ENCODE assay signal across 10 cellular contexts in the genomic region with DNA sequence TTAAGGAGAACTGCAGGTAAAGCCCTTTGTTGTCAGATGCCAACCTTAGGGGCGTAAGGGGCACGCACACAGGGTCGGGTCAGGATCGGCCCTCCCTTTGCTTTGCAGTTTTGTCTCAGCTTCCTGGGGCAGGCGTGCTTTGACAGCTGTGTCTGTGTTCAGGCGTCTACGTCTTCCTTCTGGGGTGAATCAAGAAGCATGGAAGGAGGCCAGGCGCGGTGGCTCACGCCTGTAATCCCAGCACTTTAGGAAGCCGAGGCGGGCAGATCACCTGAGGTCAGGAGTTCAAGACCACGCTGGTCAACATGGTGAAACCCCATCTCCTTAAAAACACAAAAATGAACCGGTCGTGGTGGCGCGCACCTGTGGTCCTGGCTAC. TPM values are rescaled to one million over a fixed set of nuclear protein-coding genes. Genes with fewer than 3 reads are reported as not detected.
DNase-seq lines count a peak whose midpoint lies in the region; ATAC-seq, FAIRE-seq and TF ChIP-seq lines count a peak whose summit lies in the region.
"Had no signal": no experiment of that assay in that cellular context is flagged by ENCODE, and none has a peak within 500 bp of the region (broad histone marks: within the 10 kb centered on the region; RNA-seq: fewer than 3 reads in every experiment).

No MANE protein-coding gene starts in this region.

- H3K27ac ChIP-seq in HepG2 (ENCODE audit: extremely low read length, insufficient read depth, low read length) (peak overlapping the region; percentile 81), suprapubic skin (no peak overlapping the region), vagina (no peak overlapping the region)
- H3K27ac ChIP-seq: pancreas had no signal

- no peaks in the 10 kb centered on the region for H3K9me3 ChIP-seq in HepG2 (ENCODE audit: low read length)
- H3K9me3 ChIP-seq in suprapubic skin: no peaks in the 10 kb centered on the region
- no peaks in the 10 kb centered on the region for H3K9me3 ChIP-seq in vagina
- H3K9me3 ChIP-seq: pancreas had no signal

- H3K9me3 Mint-ChIP-seq in activated naive CD8-positive, alpha-beta T cell treated with anti-CD3 and anti-CD28 coated beads for 36 hours: peaks cover 3% of the 10 kb centered on the region

- H3K36me3 ChIP-seq in HepG2 (replicated peaks in 1 of 2; ENCODE audit: control insufficient read depth in 1 of 2, insufficient read depth in 2 of 2, low read length in 2 of 2) (peaks cover 26 to 62% of the 10 kb centered on the region in 2 experiments), suprapubic skin (peaks cover 56% of the 10 kb centered on the region), vagina (peaks cover 4 to 33% of the 10 kb centered on the region in 2 donors)

- peaks cover 10% of the 10 kb centered on the region; the same call in 1 of the 2 replicates for H4K20me1 ChIP-seq in HepG2 (ENCODE audit: insufficient read depth, low read length)

- 95% methylated on average over 17 of the region's 17 CpGs for WGBS in HepG2 (ENCODE audit: low lambda C conversion rate)
- WGBS in suprapubic skin: 94% methylated on average over 17 of the region's 17 CpGs

- no peak for ATAC-seq in HepG2
- ATAC-seq in GM21576 (IDR thresholded peaks at IDR 0.05; ENCODE audit: unreplicated experiment): no peak

- peak overlapping the region; percentile 63 for H3K27ac Mint-ChIP-seq in activated naive CD8-positive, alpha-beta T cell treated with anti-CD3 and anti-CD28 coated beads for 36 hours

- peak overlapping the region; percentile 97 for H3K9ac ChIP-seq in HepG2 (ENCODE audit: insufficient read depth, low read depth, low read length)

- BruUV-seq in HepG2 (replicated peaks; lab: Mats Ljungman, UMichigan): no TSS peak

- intact Hi-C loops in HepG2 (cut with micrococcal nuclease; ENCODE audit: unreplicated experiment): no loop called here
- intact Hi-C loops in vagina (cut with DNase I): no loop called here

- no peak for TF ChIP-seq CTCF in HepG2 (CRISPR knock-in tag; IDR thresholded peaks at IDR 0.05)
- no peak for TF ChIP-seq CTCF in suprapubic skin (IDR thresholded peaks at IDR 0.05)
- TF ChIP-seq CTCF in vagina (IDR thresholded peaks at IDR 0.05): no peak

- H3K27me3 ChIP-seq in HepG2 (ENCODE audit: control insufficient read depth in 1 of 2, insufficient read depth in 2 of 2, low read length in 2 of 2) (no peaks in the 10 kb centered on the region; a peak in 1 of 5 replicates), suprapubic skin (no peaks in the 10 kb centered on the region), vagina (no peaks in the 10 kb centered on the region)
- H3K27me3 ChIP-seq: pancreas had no signal

- H3K4me3 Mint-ChIP-seq in activated naive CD8-positive, alpha-beta T cell treated with anti-CD3 and anti-CD28 coated beads for 36 hours: peak overlapping the region; percentile 89

- no peak overlapping the region for H2AFZ ChIP-seq in HepG2 (ENCODE audit: low read length)

- peak; percentile 62 for DNase-seq in activated effector memory CD4-positive, alpha-beta T cell treated with anti-CD3 and anti-CD28 coated beads, Interleukin-2, amount 50 U/mL, for 16 hours
- no peak for DNase-seq in activated effector memory CD4-positive, alpha-beta T cell treated with Interleukin-2 at 50 U/mL for 16 hours
- no peak for DNase-seq in activated naive CD8-positive, alpha-beta T cell treated with anti-CD3 and anti-CD28 coated beads for 36 hours
- no peak for DNase-seq in HepG2 (ENCODE audit: low spot score)
- peak; percentile 61 to 73 for DNase-seq in suprapubic skin (ENCODE audit: low spot score in 2 of 2)
- DNase-seq in NCI-H2196 treated with DMSO at 0.1 percent for 48 hours (lab: John Stamatoyannopoulos, UW; ENCODE audit: unreplicated experiment): no peak
- DNase-seq in vagina (ENCODE audit: extremely low spot score in 2 of 2): no peak
- DNase-seq: NCI-H2029 had no signal

- POLR2A ChIA-PET in HepG2 (lab: Yijun Ruan, JAX): interaction anchor here (0.6 to 12.4 kb wide), 9 partner anchors 10 to 248 kb away, joined by 4 to 190 read pairs (median 16); partner anchors contain the start of genes LIME1, SLC2A4RG, TNFRSF6B and TPD52L2

- no peak for TF ChIP-seq RAD21 in HepG2 (CRISPR knock-in tag; IDR thresholded peaks at IDR 0.05)

- H3K4me3 ChIP-seq in HepG2 (replicated peaks in 1 of 3; ENCODE audit: insufficient read depth in 1 of 3, low read depth in 2 of 3, low read length in 3 of 3) (peak overlapping the region; percentile 79 to 99 (median 99)), suprapubic skin (peak overlapping the region; percentile 94), vagina (no peak overlapping the region)

- H3K4me1 Mint-ChIP-seq in activated naive CD8-positive, alpha-beta T cell treated with anti-CD3 and anti-CD28 coated beads for 36 hours: peaks cover 30% of the 10 kb centered on the region

- in situ Hi-C loops in HepG2 (cut with HindIII; ENCODE audit: extremely low pct_ligation_motif_present, low pct_unique_long_range_greater_than_20kb): loop anchor here (5.0 to 10.0 kb wide), 3 partner anchors 33 to 148 kb away; no protein-coding TSS in a partner anchor

- peaks cover 58% of the 10 kb centered on the region for H3K36me3 Mint-ChIP-seq in activated naive CD8-positive, alpha-beta T cell treated with anti-CD3 and anti-CD28 coated beads for 36 hours

- no peaks in the 10 kb centered on the region for H3K27me3 Mint-ChIP-seq in activated naive CD8-positive, alpha-beta T cell treated with anti-CD3 and anti-CD28 coated beads for 36 hours

- TF ChIP-seq POLR2A in HepG2 (IDR thresholded peaks at IDR 0.05; ENCODE audit: insufficient read depth in 1 of 2, low read depth in 2 of 2, low read length in 2 of 2) (no peak), suprapubic skin (IDR thresholded peaks at IDR 0.05) (no peak), vagina (IDR thresholded peaks at IDR 0.05) (no peak)

- peaks cover 38% of the 10 kb centered on the region for H3K4me1 ChIP-seq in HepG2 (ENCODE audit: insufficient read depth, low read length)
- H3K4me1 ChIP-seq in suprapubic skin: peaks cover 26% of the 10 kb centered on the region
- peaks cover 30% of the 10 kb centered on the region for H3K4me1 ChIP-seq in vagina

- H3K79me2 ChIP-seq in HepG2 (ENCODE audit: insufficient read depth, low read length): peaks cover 77% of the 10 kb centered on the region

- CTCF ChIA-PET in HepG2 (lab: Yijun Ruan, JAX; ENCODE audit: low intra/inter-chr PET ratio, low total read pairs): no interaction called here

- no peak for FAIRE-seq in HepG2 (lab: Jason Lieb, UNC)
- FAIRE-seq: pancreas had no signal

- TF ChIP-seq EP300 in HepG2 (IDR thresholded peaks at IDR 0.05; ENCODE audit: low read depth in 2 of 2, low read length in 2 of 2) (no peak), HepG2 (CRISPR knock-in tag; IDR thresholded peaks at IDR 0.05; ENCODE audit: borderline replicate concordance) (no peak), suprapubic skin (IDR thresholded peaks at IDR 0.05) (no peak)

- peak overlapping the region; percentile 96 for H3K4me2 ChIP-seq in HepG2 (ENCODE audit: low read depth, low read length)

RNA-seq across cellular contexts. Expression of gene ZGPAT, which starts 1.3 kb away (rescaled TPM):
- total RNA-seq in activated naive CD8-positive, alpha-beta T cell treated with anti-CD3 and anti-CD28 coated beads for 36 hours: 10 to 100 TPM; 22.0 to 22.1 TPM
- total RNA-seq in HepG2 (2016; rRNA removed; fragmentation: Illumina TruSeq; extraction: Trizol) (40.2 and 41.9 TPM in 2 replicates), suprapubic skin (10 to 100 TPM; 21.7 to 25.8 (median 23.3) TPM), vagina (30.4 TPM)
- total RNA-seq in HepG2 (2016; cell fraction: cytosol; rRNA removed; fragmentation: Illumina TruSeq; extraction: Trizol; ENCODE audit: low read depth): 34.8 and 37.0 TPM in 2 replicates
- 37.7 and 46.6 TPM in 2 replicates for total RNA-seq in HepG2 (2016; cell fraction: insoluble cytoplasmic fraction; rRNA removed; fragmentation: Illumina TruSeq; extraction: Trizol)
- 18.3 and 22.0 TPM in 2 replicates for total RNA-seq in HepG2 (2016; cell fraction: membrane; rRNA removed; fragmentation: Illumina TruSeq; extraction: Trizol)
- 23.9 and 24.8 TPM in 2 replicates for total RNA-seq in HepG2 (2016; cell fraction: nucleus; rRNA removed; fragmentation: Illumina TruSeq; extraction: Trizol)
- polyA plus RNA-seq in HepG2 (2011; rRNA removed): 23.0 and 32.8 TPM in 2 replicates
- polyA plus RNA-seq in HepG2 (2011; cell fraction: cytosol; rRNA removed): 17.1 and 24.8 TPM in 2 replicates
- polyA plus RNA-seq in HepG2 (2011; cell fraction: nucleus; rRNA removed): 93.0 and 104 TPM in 2 replicates
- 16.8 and 17.7 TPM in 2 replicates for polyA plus RNA-seq in HepG2 (2012)
- 4.5 and 5.1 TPM in 2 replicates for polyA plus RNA-seq in HepG2 (2016; cell fraction: cytosol; fragmentation: Illumina TruSeq; extraction: Trizol; ENCODE audit: low read depth)
- 36.0 and 43.8 TPM in 2 replicates for polyA plus RNA-seq in HepG2 (2016; cell fraction: insoluble cytoplasmic fraction; fragmentation: Illumina TruSeq; extraction: Trizol; ENCODE audit: low read depth)
- 9.1 and 10.0 TPM in 2 replicates for polyA plus RNA-seq in HepG2 (2016; cell fraction: membrane; fragmentation: Illumina TruSeq; extraction: Trizol; ENCODE audit: low read depth)
- 70.9 and 80.9 TPM in 2 replicates for polyA plus RNA-seq in HepG2 (2016; cell fraction: nucleus; fragmentation: Illumina TruSeq; extraction: Trizol; ENCODE audit: insufficient read depth, low read depth)
- polyA minus RNA-seq in HepG2 (2011; rRNA and poly(A)+ RNA removed; ENCODE audit: low replicate concordance): 12.8 and 40.1 TPM in 2 replicates
- polyA minus RNA-seq in HepG2 (2011; cell fraction: cytosol; rRNA and poly(A)+ RNA removed): 9.3 and 9.5 TPM in 2 replicates
- polyA minus RNA-seq in HepG2 (2011; cell fraction: nucleus; rRNA and poly(A)+ RNA removed): 13.8 and 15.9 TPM in 2 replicates

RNA-seq across cellular contexts. Expression of gene ARFRP1, which starts 1.4 kb away (rescaled TPM):
- 10 to 100 TPM; 49.5 to 50.1 TPM for total RNA-seq in activated naive CD8-positive, alpha-beta T cell treated with anti-CD3 and anti-CD28 coated beads for 36 hours
- total RNA-seq in HepG2 (2016; rRNA removed; fragmentation: Illumina TruSeq; extraction: Trizol): 33.7 and 51.1 TPM in 2 replicates
- 9.6 and 11.5 TPM in 2 replicates for total RNA-seq in HepG2 (2016; cell fraction: cytosol; rRNA removed; fragmentation: Illumina TruSeq; extraction: Trizol; ENCODE audit: low read depth)
- 31.8 and 53.2 TPM in 2 replicates for total RNA-seq in HepG2 (2016; cell fraction: insoluble cytoplasmic fraction; rRNA removed; fragmentation: Illumina TruSeq; extraction: Trizol)
- total RNA-seq in HepG2 (2016; cell fraction: membrane; rRNA removed; fragmentation: Illumina TruSeq; extraction: Trizol): 22.2 and 23.1 TPM in 2 replicates
- 37.5 and 46.0 TPM in 2 replicates for total RNA-seq in HepG2 (2016; cell fraction: nucleus; rRNA removed; fragmentation: Illumina TruSeq; extraction: Trizol)
- 32.0 and 42.8 TPM in 2 replicates for polyA plus RNA-seq in HepG2 (2011; rRNA removed)
- polyA plus RNA-seq in HepG2 (2011; cell fraction: cytosol; rRNA removed): 48.5 and 49.6 TPM in 2 replicates
- 123 and 125 TPM in 2 replicates for polyA plus RNA-seq in HepG2 (2011; cell fraction: nucleus; rRNA removed)
- polyA plus RNA-seq in HepG2 (2012): 26.6 and 30.7 TPM in 2 replicates
- 8.8 and 9.1 TPM in 2 replicates for polyA plus RNA-seq in HepG2 (2016; cell fraction: cytosol; fragmentation: Illumina TruSeq; extraction: Trizol; ENCODE audit: low read depth)
- 30.0 and 34.6 TPM in 2 replicates for polyA plus RNA-seq in HepG2 (2016; cell fraction: insoluble cytoplasmic fraction; fragmentation: Illumina TruSeq; extraction: Trizol; ENCODE audit: low read depth)
- polyA plus RNA-seq in HepG2 (2016; cell fraction: membrane; fragmentation: Illumina TruSeq; extraction: Trizol; ENCODE audit: low read depth): 12.6 and 13.5 TPM in 2 replicates
- 86.0 and 91.0 TPM in 2 replicates for polyA plus RNA-seq in HepG2 (2016; cell fraction: nucleus; fragmentation: Illumina TruSeq; extraction: Trizol; ENCODE audit: insufficient read depth, low read depth)
- 28.5 and 35.1 TPM in 2 replicates for polyA minus RNA-seq in HepG2 (2011; rRNA and poly(A)+ RNA removed; ENCODE audit: low replicate concordance)
- polyA minus RNA-seq in HepG2 (2011; cell fraction: cytosol; rRNA and poly(A)+ RNA removed): 10.4 and 12.4 TPM in 2 replicates
- 55.9 and 67.1 TPM in 2 replicates for polyA minus RNA-seq in HepG2 (2011; cell fraction: nucleus; rRNA and poly(A)+ RNA removed)
- 10 to 100 TPM; 22.1 to 31.9 (median 27.6) TPM for total RNA-seq in suprapubic skin
- 30.9 TPM for total RNA-seq in vagina

RNA-seq across cellular contexts. Expression of gene TNFRSF6B, which starts 12.7 kb away (rescaled TPM):
- not detected for total RNA-seq in activated naive CD8-positive, alpha-beta T cell treated with anti-CD3 and anti-CD28 coated beads for 36 hours
- total RNA-seq in HepG2 (2016; rRNA removed; fragmentation: Illumina TruSeq; extraction: Trizol): not detected in 2 replicates
- not detected in 2 replicates for total RNA-seq in HepG2 (2016; cell fraction: cytosol; rRNA removed; fragmentation: Illumina TruSeq; extraction: Trizol; ENCODE audit: low read depth)
- not detected in 2 replicates for total RNA-seq in HepG2 (2016; cell fraction: insoluble cytoplasmic fraction; rRNA removed; fragmentation: Illumina TruSeq; extraction: Trizol)
- not detected in 2 replicates for total RNA-seq in HepG2 (2016; cell fraction: membrane; rRNA removed; fragmentation: Illumina TruSeq; extraction: Trizol)
- not detected in 2 replicates for total RNA-seq in HepG2 (2016; cell fraction: nucleus; rRNA removed; fragmentation: Illumina TruSeq; extraction: Trizol)
- 0.24 and 0.86 TPM in 2 replicates for polyA plus RNA-seq in HepG2 (2011; rRNA removed)
- 0.45 and 1.3 TPM in 2 replicates for polyA plus RNA-seq in HepG2 (2011; cell fraction: cytosol; rRNA removed)
- polyA plus RNA-seq in HepG2 (2011; cell fraction: nucleus; rRNA removed): 22.5 and 36.0 TPM in 2 replicates
- 0.55 TPM in 1 of 2 replicates, not detected in the other for polyA plus RNA-seq in HepG2 (2012)
- polyA plus RNA-seq in HepG2 (2016; cell fraction: cytosol; fragmentation: Illumina TruSeq; extraction: Trizol; ENCODE audit: low read depth): 0.45 and 0.48 TPM in 2 replicates
- 0.32 TPM in 1 of 2 replicates, not detected in the other for polyA plus RNA-seq in HepG2 (2016; cell fraction: insoluble cytoplasmic fraction; fragmentation: Illumina TruSeq; extraction: Trizol; ENCODE audit: low read depth)
- polyA plus RNA-seq in HepG2 (2016; cell fraction: membrane; fragmentation: Illumina TruSeq; extraction: Trizol; ENCODE audit: low read depth): 0.37 and 0.71 TPM in 2 replicates
- polyA plus RNA-seq in HepG2 (2016; cell fraction: nucleus; fragmentation: Illumina TruSeq; extraction: Trizol; ENCODE audit: insufficient read depth, low read depth): not detected in 2 replicates
- not detected in 2 replicates for polyA minus RNA-seq in HepG2 (2011; rRNA and poly(A)+ RNA removed; ENCODE audit: low replicate concordance)
- polyA minus RNA-seq in HepG2 (2011; cell fraction: cytosol; rRNA and poly(A)+ RNA removed): not detected in 2 replicates
- polyA minus RNA-seq in HepG2 (2011; cell fraction: nucleus; rRNA and poly(A)+ RNA removed): not detected in 2 replicates
- 10 to 100 TPM in 2 of 4 donors, 1 to 10 TPM in 2; 2.1 to 16.1 (median 11.1) TPM for total RNA-seq in suprapubic skin
- total RNA-seq in vagina: 16.7 TPM

RNA-seq across cellular contexts. Expression of gene LIME1, which starts 27.3 kb away (rescaled TPM):
- 10 to 100 TPM in 1 of 2 experiments, 1 to 10 TPM in 1; 9.3 to 12.2 TPM for total RNA-seq in activated naive CD8-positive, alpha-beta T cell treated with anti-CD3 and anti-CD28 coated beads for 36 hours
- total RNA-seq in HepG2 (2016; rRNA removed; fragmentation: Illumina TruSeq; extraction: Trizol) (51.5 and 61.5 TPM in 2 replicates), suprapubic skin (10 to 100 TPM; 12.2 to 36.5 (median 16.9) TPM), vagina (32.4 TPM)
- total RNA-seq in HepG2 (2016; cell fraction: cytosol; rRNA removed; fragmentation: Illumina TruSeq; extraction: Trizol; ENCODE audit: low read depth): 59.8 and 81.2 TPM in 2 replicates
- total RNA-seq in HepG2 (2016; cell fraction: insoluble cytoplasmic fraction; rRNA removed; fragmentation: Illumina TruSeq; extraction: Trizol): 46.5 and 57.9 TPM in 2 replicates
- total RNA-seq in HepG2 (2016; cell fraction: membrane; rRNA removed; fragmentation: Illumina TruSeq; extraction: Trizol): 59.4 and 77.4 TPM in 2 replicates
- total RNA-seq in HepG2 (2016; cell fraction: nucleus; rRNA removed; fragmentation: Illumina TruSeq; extraction: Trizol): 31.7 and 32.4 TPM in 2 replicates
- 13.0 and 23.5 TPM in 2 replicates for polyA plus RNA-seq in HepG2 (2011; rRNA removed)
- polyA plus RNA-seq in HepG2 (2011; cell fraction: cytosol; rRNA removed): 20.4 and 43.4 TPM in 2 replicates
- 145 and 202 TPM in 2 replicates for polyA plus RNA-seq in HepG2 (2011; cell fraction: nucleus; rRNA removed)
- polyA plus RNA-seq in HepG2 (2012): 14.6 and 20.3 TPM in 2 replicates
- 90.7 and 108 TPM in 2 replicates for polyA plus RNA-seq in HepG2 (2016; cell fraction: cytosol; fragmentation: Illumina TruSeq; extraction: Trizol; ENCODE audit: low read depth)
- polyA plus RNA-seq in HepG2 (2016; cell fraction: insoluble cytoplasmic fraction; fragmentation: Illumina TruSeq; extraction: Trizol; ENCODE audit: low read depth): 72.4 and 82.2 TPM in 2 replicates
- polyA plus RNA-seq in HepG2 (2016; cell fraction: membrane; fragmentation: Illumina TruSeq; extraction: Trizol; ENCODE audit: low read depth): 75.9 and 77.5 TPM in 2 replicates
- 89.9 and 96.0 TPM in 2 replicates for polyA plus RNA-seq in HepG2 (2016; cell fraction: nucleus; fragmentation: Illumina TruSeq; extraction: Trizol; ENCODE audit: insufficient read depth, low read depth)
- 2.1 and 20.3 TPM in 2 replicates for polyA minus RNA-seq in HepG2 (2011; rRNA and poly(A)+ RNA removed; ENCODE audit: low replicate concordance)
- 22.2 and 31.7 TPM in 2 replicates for polyA minus RNA-seq in HepG2 (2011; cell fraction: cytosol; rRNA and poly(A)+ RNA removed)
- polyA minus RNA-seq in HepG2 (2011; cell fraction: nucleus; rRNA and poly(A)+ RNA removed): 13.2 and 15.8 TPM in 2 replicates

RNA-seq across cellular contexts. Expression of gene SLC2A4RG, which starts 30.4 kb away (rescaled TPM):
- total RNA-seq in activated naive CD8-positive, alpha-beta T cell treated with anti-CD3 and anti-CD28 coated beads for 36 hours: 10 to 100 TPM; 25.7 to 29.3 TPM
- total RNA-seq in HepG2 (2016; rRNA removed; fragmentation: Illumina TruSeq; extraction: Trizol) (47.4 and 91.4 TPM in 2 replicates), suprapubic skin (100 to 1,000 TPM in 3 of 4 donors, 10 to 100 TPM in 1; 96.9 to 118 (median 107) TPM), vagina (33.1 TPM)
- 129 and 134 TPM in 2 replicates for total RNA-seq in HepG2 (2016; cell fraction: cytosol; rRNA removed; fragmentation: Illumina TruSeq; extraction: Trizol; ENCODE audit: low read depth)
- total RNA-seq in HepG2 (2016; cell fraction: insoluble cytoplasmic fraction; rRNA removed; fragmentation: Illumina TruSeq; extraction: Trizol): 39.6 and 94.5 TPM in 2 replicates
- 171 and 186 TPM in 2 replicates for total RNA-seq in HepG2 (2016; cell fraction: membrane; rRNA removed; fragmentation: Illumina TruSeq; extraction: Trizol)
- 92.1 and 130 TPM in 2 replicates for total RNA-seq in HepG2 (2016; cell fraction: nucleus; rRNA removed; fragmentation: Illumina TruSeq; extraction: Trizol)
- 95.9 and 105 TPM in 2 replicates for polyA plus RNA-seq in HepG2 (2011; rRNA removed)
- 36.7 and 62.3 TPM in 2 replicates for polyA plus RNA-seq in HepG2 (2011; cell fraction: cytosol; rRNA removed)
- polyA plus RNA-seq in HepG2 (2011; cell fraction: nucleus; rRNA removed): 581 and 754 TPM in 2 replicates
- 65.4 and 92.2 TPM in 2 replicates for polyA plus RNA-seq in HepG2 (2012)
- polyA plus RNA-seq in HepG2 (2016; cell fraction: cytosol; fragmentation: Illumina TruSeq; extraction: Trizol; ENCODE audit: low read depth): 354 and 372 TPM in 2 replicates
- 107 and 130 TPM in 2 replicates for polyA plus RNA-seq in HepG2 (2016; cell fraction: insoluble cytoplasmic fraction; fragmentation: Illumina TruSeq; extraction: Trizol; ENCODE audit: low read depth)
- 352 and 381 TPM in 2 replicates for polyA plus RNA-seq in HepG2 (2016; cell fraction: membrane; fragmentation: Illumina TruSeq; extraction: Trizol; ENCODE audit: low read depth)
- 510 and 535 TPM in 2 replicates for polyA plus RNA-seq in HepG2 (2016; cell fraction: nucleus; fragmentation: Illumina TruSeq; extraction: Trizol; ENCODE audit: insufficient read depth, low read depth)
- polyA minus RNA-seq in HepG2 (2011; rRNA and poly(A)+ RNA removed; ENCODE audit: low replicate concordance): 23.9 and 51.3 TPM in 2 replicates
- 24.3 and 27.0 TPM in 2 replicates for polyA minus RNA-seq in HepG2 (2011; cell fraction: cytosol; rRNA and poly(A)+ RNA removed)
- polyA minus RNA-seq in HepG2 (2011; cell fraction: nucleus; rRNA and poly(A)+ RNA removed): 61.3 and 75.8 TPM in 2 replicates

Comparison
In these comparisons a context has a peak if more than half of its experiments do, and no peak if none do; other contexts are left out.
1. DNase-seq: peak in activated effector memory CD4-positive, alpha-beta T cell treated with anti-CD3 and anti-CD28 coated beads, Interleukin-2, amount 50 U/mL, for 16 hours (single experiment) and suprapubic skin (2 of 2); none in activated effector memory CD4-positive, alpha-beta T cell treated with Interleukin-2 at 50 U/mL for 16 hours (single experiment), activated naive CD8-positive, alpha-beta T cell treated with anti-CD3 and anti-CD28 coated beads for 36 hours (single experiment), HepG2 (single experiment), NCI-H2196 treated with DMSO at 0.1 percent for 48 hours (single experiment) and vagina (0 of 2).
2. H3K4me3 ChIP-seq: peak in HepG2 (3 of 3) and suprapubic skin (single experiment); none in vagina (0 of 2).